1 cellular context compared by ENCODE assay signal in the genomic region with DNA sequence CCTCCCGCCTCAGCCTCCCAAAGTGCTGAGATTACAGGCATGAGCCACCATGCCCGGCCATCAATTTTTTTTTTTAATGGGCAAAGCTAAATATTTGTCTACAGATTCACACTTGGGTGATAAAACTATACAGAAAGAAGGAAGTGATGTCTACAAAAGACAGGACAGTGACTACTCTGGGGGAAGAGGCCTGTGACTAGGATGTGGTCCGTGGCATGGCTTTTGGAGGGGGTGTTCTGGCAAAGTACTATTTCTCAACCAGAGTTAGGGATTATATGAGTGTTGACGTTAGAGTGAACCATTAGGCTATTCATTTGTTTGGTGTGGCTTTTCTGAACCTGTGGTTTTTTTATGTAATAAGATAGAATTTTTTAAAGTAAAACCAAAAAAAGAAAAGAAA.
TF ChIP-seq lines count a peak whose summit lies in the region.

No MANE protein-coding gene starts in this region.

TF ChIP-seq in HEK293, 187 proteins besides CTCF, POLR2A, EP300 and RAD21:
- TF ChIP-seq ZNF121 (tag by site-specific recombination; IDR thresholded peaks at IDR 0.05), result 0 out of 2 replicates have a peak, but pooled peaks have one; percentile 37
- no peak for TF ChIP-seq ZNF621 (tag by site-specific recombination; IDR thresholded peaks at IDR 0.05)
